15 cellular contexts compared by ENCODE assay signal in genomic region chr5:14667290-14667689, GRCh38. TPM values are rescaled to one million over a fixed set of nuclear protein-coding genes. Genes with fewer than 3 reads are reported as not detected.
A peak's percentile ranks its signal among the peaks of the same experiment; 100 is the strongest.
DNase-seq lines count a peak whose midpoint lies in the region; TF ChIP-seq lines count a peak whose summit lies in the region.
"Had no signal": no experiment of that assay in that cellular context is flagged by ENCODE, and none has a peak within 500 bp of the region (broad histone marks: within the 10 kb centered on the region; RNA-seq: fewer than 3 reads in every experiment).

No MANE protein-coding gene starts in this region.

- no peak for DNase-seq in T-helper 1 cell
- DNase-seq in activated naive CD8-positive, alpha-beta T cell treated with anti-CD3 and anti-CD28 coated beads for 36 hours = no peak
- DNase-seq in nucleus accumbens (lab: John Stamatoyannopoulos, UW) = no peak
- no peak for DNase-seq in stimulated activated CD4-positive, alpha-beta T cell treated with anti-CD3 and anti-CD28 coated beads, Interleukin-2, amount 100 ng/mL, for 48 hours
- no peak for DNase-seq in activated CD4-positive, CD25-positive, alpha-beta regulatory T cell (lab: John Stamatoyannopoulos, UW)
- DNase-seq: activated CD4-positive, alpha-beta T cell treated with anti-CD3 and anti-CD28 coated beads, Interleukin-2, amount 50 U/mL, for 4 hours; COR-L47; hippocampal formation; left lung; NCI-H2171 had no signal

- TF ChIP-seq CTCF in HEK293 (tag by site-specific recombination; IDR thresholded peaks at IDR 0.05) (no peak), nephron (IDR thresholded peaks at IDR 0.05; ENCODE audit: unreplicated experiment in 3 of 3) (no peak)

- POLR2A ChIA-PET in HEK293 (lab: Yijun Ruan, JAX) = no interaction called here

- no peak overlapping the region for H3K27ac Mint-ChIP-seq in T-helper 1 cell treated with Interleukin-12 subunit alpha and Interleukin-12 subunit beta and Interleukin-4 antibody, amounts not matched to agents 30 μg/mL and 1 μg/mL, for 36 hours
- H3K27ac Mint-ChIP-seq in activated naive CD8-positive, alpha-beta T cell treated with anti-CD3 and anti-CD28 coated beads for 36 hours = peak overlapping the region; percentile 94
- H3K27ac Mint-ChIP-seq in nephron = no peak overlapping the region
- H3K27ac Mint-ChIP-seq: neural progenitor cell had no signal

- peaks cover 33% of the 10 kb centered on the region for H3K36me3 Mint-ChIP-seq in T-helper 1 cell treated with Interleukin-12 subunit alpha and Interleukin-12 subunit beta and Interleukin-4 antibody, amounts not matched to agents 30 μg/mL and 1 μg/mL, for 36 hours (ENCODE audit: low read depth)
- peaks cover 64% of the 10 kb centered on the region for H3K36me3 Mint-ChIP-seq in activated naive CD8-positive, alpha-beta T cell treated with anti-CD3 and anti-CD28 coated beads for 36 hours
- H3K36me3 Mint-ChIP-seq in nephron (ENCODE audit: low read depth) = peaks cover 9% of the 10 kb centered on the region

- CTCF ChIA-PET in HEK293 (lab: Yijun Ruan, JAX) = interaction anchor here (0.6 to 2.5 kb wide), 7 partner anchors 18 to 1041 kb away, joined by 3 to 8 read pairs (median 4); no protein-coding TSS in a partner anchor

- H3K27me3 Mint-ChIP-seq in T-helper 1 cell treated with Interleukin-12 subunit alpha and Interleukin-12 subunit beta and Interleukin-4 antibody, amounts not matched to agents 30 μg/mL and 1 μg/mL, for 36 hours (ENCODE audit: low read depth) = no peaks in the 10 kb centered on the region
- no peaks in the 10 kb centered on the region for H3K27me3 Mint-ChIP-seq in activated naive CD8-positive, alpha-beta T cell treated with anti-CD3 and anti-CD28 coated beads for 36 hours
- H3K27me3 Mint-ChIP-seq in nephron (ENCODE audit: low read depth) = no peaks in the 10 kb centered on the region

- H3K9me3 Mint-ChIP-seq in T-helper 1 cell treated with Interleukin-12 subunit alpha and Interleukin-12 subunit beta and Interleukin-4 antibody, amounts not matched to agents 30 μg/mL and 1 μg/mL, for 36 hours = no peaks in the 10 kb centered on the region
- H3K9me3 Mint-ChIP-seq in activated naive CD8-positive, alpha-beta T cell treated with anti-CD3 and anti-CD28 coated beads for 36 hours = no peaks in the 10 kb centered on the region
- no peaks in the 10 kb centered on the region for H3K9me3 Mint-ChIP-seq in nephron
- H3K9me3 Mint-ChIP-seq: neural progenitor cell had no signal

- H3K4me1 Mint-ChIP-seq in T-helper 1 cell treated with Interleukin-12 subunit alpha and Interleukin-12 subunit beta and Interleukin-4 antibody, amounts not matched to agents 30 μg/mL and 1 μg/mL, for 36 hours (ENCODE audit: low read depth) = peaks cover 68% of the 10 kb centered on the region
- H3K4me1 Mint-ChIP-seq in activated naive CD8-positive, alpha-beta T cell treated with anti-CD3 and anti-CD28 coated beads for 36 hours = peaks cover 68% of the 10 kb centered on the region
- peaks cover 45% of the 10 kb centered on the region for H3K4me1 Mint-ChIP-seq in nephron

- no peak overlapping the region for H3K27ac ChIP-seq in HEK293 (ENCODE audit: extremely low read depth, low read depth, low read length)
- H3K27ac ChIP-seq: 22Rv1, neural progenitor cell had no signal

- H3K4me3 Mint-ChIP-seq in T-helper 1 cell treated with Interleukin-12 subunit alpha and Interleukin-12 subunit beta and Interleukin-4 antibody, amounts not matched to agents 30 μg/mL and 1 μg/mL, for 36 hours = peak overlapping the region; percentile 74
- peak overlapping the region; percentile 96 for H3K4me3 Mint-ChIP-seq in activated naive CD8-positive, alpha-beta T cell treated with anti-CD3 and anti-CD28 coated beads for 36 hours
- peak overlapping the region in 2 of 3 experiments; percentile 63 to 67 for H3K4me3 Mint-ChIP-seq in nephron

- no peak overlapping the region for H3K4me3 ChIP-seq in HEK293 (ENCODE audit: low read depth, low read length)
- H3K4me3 ChIP-seq: neural progenitor cell had no signal

- H3K36me3 ChIP-seq in HEK293 (ENCODE audit: control insufficient read depth in 2 of 2, insufficient read depth in 1 of 2, low read length in 2 of 2) = peaks cover 0 to 5% of the 10 kb centered on the region in 2 experiments; a peak in 1 of 3 replicates
- H3K36me3 ChIP-seq: left lung, neural progenitor cell had no signal

- H3K9me3 ChIP-seq in HEK293 (ENCODE audit: control insufficient read depth, insufficient read depth, low read depth, low read length) = no peaks in the 10 kb centered on the region
- H3K9me3 ChIP-seq: left lung had no signal

- H3K4me1 ChIP-seq in HEK293 (ENCODE audit: control insufficient read depth, insufficient read depth, low read length) = peaks cover 18% of the 10 kb centered on the region

TF ChIP-seq in HEK293, 187 proteins besides CTCF, POLR2A, EP300 and RAD21:
- TF ChIP-seq ZNF555 (tag by site-specific recombination; conservative IDR thresholded peaks at IDR 0.05) (no peak), ZNF366 (tag by site-specific recombination; conservative IDR thresholded peaks at IDR 0.05) (0 out of 2 replicates have a peak, but pooled peaks have one; percentile 24), SCRT2 (tag by site-specific recombination; IDR thresholded peaks at IDR 0.05) (peak; percentile 96), ZNF121 (tag by site-specific recombination; IDR thresholded peaks at IDR 0.05) (peak; percentile 63), ZNF274 (IDR thresholded peaks at IDR 0.05; ENCODE audit: low read length) (no peak), ZNF274 (tag by site-specific recombination; IDR thresholded peaks at IDR 0.05; ENCODE audit: borderline replicate concordance) (no peak), PRDM10 (tag by site-specific recombination; IDR thresholded peaks at IDR 0.05) (no peak), SCRT1 (tag by site-specific recombination; IDR thresholded peaks at IDR 0.05; ENCODE audit: borderline replicate concordance) (peak; percentile 80), IKZF3 (tag by site-specific recombination; IDR thresholded peaks at IDR 0.05) (no peak), ZNF302 (tag by site-specific recombination; IDR thresholded peaks at IDR 0.05; ENCODE audit: low read depth) (no peak)
TF ChIP-seq in HEK293: peak in this region for 4.

RNA-seq across cellular contexts. Expression of gene OTULIN, which starts 2.8 kb away (rescaled TPM):
- total RNA-seq in activated naive CD8-positive, alpha-beta T cell treated with anti-CD3 and anti-CD28 coated beads for 36 hours = 10 to 100 TPM; 68.9 TPM
